24 cellular contexts compared by ENCODE assay signal in genomic region chr6:2950713-2951112, GRCh38. TPM values are rescaled to one million over a fixed set of nuclear protein-coding genes. Genes with fewer than 3 reads are reported as not detected.
A peak's percentile ranks its signal among the peaks of the same experiment; 100 is the strongest.
DNase-seq lines count a peak whose midpoint lies in the region; ATAC-seq and TF ChIP-seq lines count a peak whose summit lies in the region.
"Had no signal": no experiment of that assay in that cellular context is flagged by ENCODE, and none has a peak within 500 bp of the region (broad histone marks: within the 10 kb centered on the region; RNA-seq: fewer than 3 reads in every experiment).

No MANE protein-coding gene starts in this region.

- peaks cover 69% of the 10 kb centered on the region for H3K36me3 Mint-ChIP-seq in endodermal cell (ENCODE audit: low read depth)
- H3K36me3 Mint-ChIP-seq in activated T-cell treated with anti-CD3 and anti-CD28 coated beads, Interleukin-2, amount 50 U/mL, for 72 hours (ENCODE audit: insufficient read depth in 2 of 2) = peaks cover 3 to 10% of the 10 kb centered on the region in 2 donors
- peaks cover 47% of the 10 kb centered on the region for H3K36me3 Mint-ChIP-seq in activated T-cell treated with anti-CD3 and anti-CD28 coated beads, Interleukin-2, amount 50 U/mL, for 24 hours (ENCODE audit: low read depth)

- H3K4me1 ChIP-seq in Peyer's patch (peaks cover 0 to 14% (median under 1%) of the 10 kb centered on the region in 4 donors), endodermal cell (ENCODE audit: control insufficient read depth, insufficient read depth, low read length) (no peaks in the 10 kb centered on the region), spleen (peaks cover 0 to 48% (median 32%) of the 10 kb centered on the region in 6 donors)

- WGBS in endodermal cell (ENCODE audit: insufficient coverage in 1 of 2, insufficient read length in 1 of 2), 2 experiments = 92% methylated on average over 9 to 12 of the region's 12 CpGs
- 76 to 94% (median 84%) methylated on average over 11 to 12 of the region's 12 CpGs for WGBS in spleen, 5 donors

- TF ChIP-seq CTCF in Peyer's patch (IDR thresholded peaks at IDR 0.05) (no peak), endodermal cell (conservative IDR thresholded peaks at IDR 0.05) (no peak), spleen (IDR thresholded peaks at IDR 0.05 in 8 of 11, conservative IDR thresholded peaks at IDR 0.05 in 3 of 11) (no peak)

- H3K9me3 Mint-ChIP-seq in endodermal cell = no peaks in the 10 kb centered on the region
- no peaks in the 10 kb centered on the region for H3K9me3 Mint-ChIP-seq in activated T-cell treated with anti-CD3 and anti-CD28 coated beads, Interleukin-2, amount 50 U/mL, for 72 hours
- H3K9me3 Mint-ChIP-seq in activated T-cell treated with anti-CD3 and anti-CD28 coated beads, Interleukin-2, amount 50 U/mL, for 24 hours = no peaks in the 10 kb centered on the region
- H3K9me3 Mint-ChIP-seq: IgD-negative memory B cell had no signal

- H3K4me1 Mint-ChIP-seq in endodermal cell = peaks cover 33% of the 10 kb centered on the region
- H3K4me1 Mint-ChIP-seq in activated T-cell treated with anti-CD3 and anti-CD28 coated beads, Interleukin-2, amount 50 U/mL, for 72 hours (ENCODE audit: low read depth) = peaks cover 20% of the 10 kb centered on the region
- H3K4me1 Mint-ChIP-seq in activated T-cell treated with anti-CD3 and anti-CD28 coated beads, Interleukin-2, amount 50 U/mL, for 24 hours (ENCODE audit: low read depth) = peaks cover 13% of the 10 kb centered on the region

- H3K27ac ChIP-seq in Peyer's patch = no peak overlapping the region
- no peak overlapping the region for H3K27ac ChIP-seq in endodermal cell (ENCODE audit: low read depth, low read length)
- H3K27ac ChIP-seq in spleen = peak overlapping the region in 2 of 8 donors; percentile 30 to 64
- H3K27ac ChIP-seq: 22Rv1, KMS-11, PC-9 had no signal

- no peak overlapping the region for H3K4me3 ChIP-seq in Peyer's patch
- no peak overlapping the region for H3K4me3 ChIP-seq in endodermal cell (ENCODE audit: low read length)
- no peak overlapping the region for H3K4me3 ChIP-seq in spleen
- H3K4me3 ChIP-seq: PC-9 had no signal

- H3K27me3 ChIP-seq in Peyer's patch (no peaks in the 10 kb centered on the region), endodermal cell (ENCODE audit: control insufficient read depth, insufficient read depth, low read length, poor library complexity, severe bottlenecking) (no peaks in the 10 kb centered on the region), spleen (replicated peaks in 1 of 7) (no peaks in the 10 kb centered on the region)

- H3K9ac ChIP-seq in endodermal cell (ENCODE audit: extremely low read depth, low read length, poor library complexity, severe bottlenecking) = no peak overlapping the region
- H3K9ac ChIP-seq: KMS-11 had no signal

- H3K27ac Mint-ChIP-seq in endodermal cell = no peak overlapping the region
- no peak overlapping the region for H3K27ac Mint-ChIP-seq in activated T-cell treated with anti-CD3 and anti-CD28 coated beads, Interleukin-2, amount 50 U/mL, for 72 hours
- H3K27ac Mint-ChIP-seq in activated T-cell treated with anti-CD3 and anti-CD28 coated beads, Interleukin-2, amount 50 U/mL, for 24 hours = no peak overlapping the region
- H3K27ac Mint-ChIP-seq: B cell had no signal

- DNase-seq in activated CD8-positive, alpha-beta memory T cell treated with anti-CD3 and anti-CD28 coated beads for 24 hours = peak; percentile 33
- DNase-seq in activated CD8-positive, alpha-beta memory T cell treated with anti-CD3 and anti-CD28 coated beads, Interleukin-2, amount 50 U/mL, for 4 hours = no peak
- DNase-seq in Peyer's patch (peak in 2 of 3 donors; percentile 10 to 44), endodermal cell (peak; percentile 34), spleen (peak; percentile 45)
- no peak for DNase-seq in activated T-cell treated with anti-CD3 and anti-CD28 coated beads, Interleukin-2, amount 50 U/mL, for 72 hours
- DNase-seq in activated T-cell treated with anti-CD3 and anti-CD28 coated beads, Interleukin-2, amount 50 U/mL, for 24 hours = no peak
- DNase-seq: Calu3, DND-41, GOT3, HCEC 1CT, MM.1S, NCI-H2029, NCI-H446, NCI-H524 treated with DMSO at 0.1 percent for 48 hours, NCI-H774, PC-9, RPMI8226, SHP77 treated with DMSO at 0.1 percent for 48 hours had no signal

- H3K4me3 Mint-ChIP-seq in endodermal cell = no peak overlapping the region
- no peak overlapping the region for H3K4me3 Mint-ChIP-seq in activated T-cell treated with anti-CD3 and anti-CD28 coated beads, Interleukin-2, amount 50 U/mL, for 72 hours
- H3K4me3 Mint-ChIP-seq in activated T-cell treated with anti-CD3 and anti-CD28 coated beads, Interleukin-2, amount 50 U/mL, for 24 hours = no peak overlapping the region
- H3K4me3 Mint-ChIP-seq: B cell, IgD-negative memory B cell had no signal

- intact Hi-C loops in spleen (cut with DNase I; ENCODE audit: low total_unique reads) = no loop called here

- TF ChIP-seq POLR2A in Peyer's patch (IDR thresholded peaks at IDR 0.05) = no peak
- TF ChIP-seq POLR2A in spleen (IDR thresholded peaks at IDR 0.05) = no peak

- H3K27me3 Mint-ChIP-seq in endodermal cell (ENCODE audit: insufficient read depth) = peaks cover 11% of the 10 kb centered on the region
- no peaks in the 10 kb centered on the region for H3K27me3 Mint-ChIP-seq in activated T-cell treated with anti-CD3 and anti-CD28 coated beads, Interleukin-2, amount 50 U/mL, for 72 hours (ENCODE audit: low read depth)
- no peaks in the 10 kb centered on the region for H3K27me3 Mint-ChIP-seq in activated T-cell treated with anti-CD3 and anti-CD28 coated beads, Interleukin-2, amount 50 U/mL, for 24 hours
- H3K27me3 Mint-ChIP-seq: B cell, IgD-negative memory B cell had no signal

- H3K36me3 ChIP-seq in Peyer's patch (peaks cover 0 to 61% (median 0%) of the 10 kb centered on the region in 3 donors), endodermal cell (ENCODE audit: control insufficient read depth, insufficient read depth, low read length) (peaks cover 33% of the 10 kb centered on the region), spleen (peaks cover 0 to 96% (median 38%) of the 10 kb centered on the region in 6 donors)

- no peak for ATAC-seq in activated T-cell treated with anti-CD3 and anti-CD28 coated beads, Interleukin-2, amount 50 U/mL, for 72 hours (replicated peaks in 1 of 2)
- no peak for ATAC-seq in HG02642 (IDR thresholded peaks at IDR 0.05; ENCODE audit: poor library complexity, unreplicated experiment)

- H3K9me3 ChIP-seq in Peyer's patch = no peaks in the 10 kb centered on the region
- no peaks in the 10 kb centered on the region for H3K9me3 ChIP-seq in endodermal cell (ENCODE audit: control insufficient read depth, low read length)
- H3K9me3 ChIP-seq in spleen = no peaks in the 10 kb centered on the region

RNA-seq across cellular contexts. Expression of gene SERPINB6, which starts 20.7 kb away (rescaled TPM):
- total RNA-seq in Peyer's patch (100 to 1,000 TPM; 170 to 462 (median 219) TPM), endodermal cell (100 to 1,000 TPM; 128 to 150 TPM), spleen (100 to 1,000 TPM; 145 to 222 (median 188) TPM)
- polyA plus RNA-seq in endodermal cell (2013, experiment 1 of 2) = 39.0 TPM
- 39.4 TPM for polyA plus RNA-seq in endodermal cell (2013, experiment 2 of 2)
- 100 to 1,000 TPM; 111 to 256 (median 193) TPM for polyA plus RNA-seq in spleen
- 100 to 1,000 TPM in 1 of 2 donors, 10 to 100 TPM in 1; 64.9 to 114 TPM for total RNA-seq in activated T-cell treated with anti-CD3 and anti-CD28 coated beads, Interleukin-2, amount 50 U/mL, for 72 hours

RNA-seq across cellular contexts. Expression of gene SERPINB9, which starts 47.6 kb away (rescaled TPM):
- total RNA-seq in Peyer's patch (10 to 100 TPM in 1 of 4 donors, 1 to 10 TPM in 3; 2.9 to 13.2 (median 4.0) TPM), endodermal cell (100 to 1,000 TPM; 192 to 390 TPM), spleen (10 to 100 TPM; 43.0 to 75.7 (median 55.4) TPM)
- 39.8 TPM for polyA plus RNA-seq in endodermal cell (2013, experiment 1 of 2)
- 48.5 TPM for polyA plus RNA-seq in endodermal cell (2013, experiment 2 of 2)
- polyA plus RNA-seq in spleen = 10 to 100 TPM; 16.2 to 22.4 (median 17.0) TPM
- 10 to 100 TPM; 70.7 to 96.1 TPM for total RNA-seq in activated T-cell treated with anti-CD3 and anti-CD28 coated beads, Interleukin-2, amount 50 U/mL, for 72 hours

RNA-seq across cellular contexts. Expression of gene NQO2, which starts 49.0 kb away (rescaled TPM):
- total RNA-seq in Peyer's patch = 10 to 100 TPM; 22.1 to 60.8 (median 29.3) TPM
- total RNA-seq in endodermal cell = 100 to 1,000 TPM in 1 of 2 donors, 10 to 100 TPM in 1; 50.8 to 199 TPM
- 46.8 TPM for polyA plus RNA-seq in endodermal cell (2013, experiment 1 of 2)
- 40.7 TPM for polyA plus RNA-seq in endodermal cell (2013, experiment 2 of 2)
- total RNA-seq in spleen = 10 to 100 TPM; 21.3 to 55.1 (median 37.2) TPM
- polyA plus RNA-seq in spleen = 10 to 100 TPM; 16.3 to 26.0 (median 17.0) TPM
- 10 to 100 TPM; 32.7 to 47.3 TPM for total RNA-seq in activated T-cell treated with anti-CD3 and anti-CD28 coated beads, Interleukin-2, amount 50 U/mL, for 72 hours

Comparison
In these comparisons a context has a peak if more than half of its experiments do, and no peak if none do; other contexts are left out.
1. DNase-seq: peak in activated CD8-positive, alpha-beta memory T cell treated with anti-CD3 and anti-CD28 coated beads for 24 hours (single experiment), Peyer's patch (2 of 3), endodermal cell (single experiment) and spleen (single experiment); none in activated CD8-positive, alpha-beta memory T cell treated with anti-CD3 and anti-CD28 coated beads, Interleukin-2, amount 50 U/mL, for 4 hours (single experiment), activated T-cell treated with anti-CD3 and anti-CD28 coated beads, Interleukin-2, amount 50 U/mL, for 72 hours (0 of 2) and activated T-cell treated with anti-CD3 and anti-CD28 coated beads, Interleukin-2, amount 50 U/mL, for 24 hours (single experiment).